In the genomic region with DNA sequence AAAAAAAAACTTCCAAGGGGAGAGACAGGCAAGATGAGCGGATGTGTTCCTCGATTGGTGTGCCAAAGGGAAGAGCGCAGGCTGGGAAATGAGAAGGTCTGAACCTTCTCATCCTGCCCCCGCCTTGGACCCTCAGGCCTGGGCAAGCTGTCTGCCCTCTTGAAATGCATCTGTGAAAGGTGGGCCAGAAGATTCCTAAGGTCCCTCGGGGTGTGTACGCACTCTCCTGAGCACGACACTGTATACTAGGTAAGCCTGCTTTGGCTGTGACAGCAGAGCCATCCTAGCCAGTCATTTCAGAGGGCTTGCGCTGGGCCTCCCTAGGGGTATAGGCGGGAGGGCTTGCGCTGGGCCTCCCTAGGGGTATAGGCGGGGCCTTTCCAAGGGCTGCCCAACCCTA, we compare ENCODE assay signal across 13 cellular contexts.
"Had no signal": no experiment of that assay in that cellular context is flagged by ENCODE, and none has a peak within 500 bp of the region (broad histone marks: within the 10 kb centered on the region; RNA-seq: fewer than 3 reads in every experiment).

No MANE protein-coding gene starts in this region.

- H3K27ac ChIP-seq: breast epithelium, hepatocyte, left lung had no signal

- DNase-seq: activated CD4-positive, alpha-beta T cell treated with anti-CD3 and anti-CD28 coated beads, Interleukin-2, amount 10 ng/mL, durations not matched to agents 7 days and 5 days; activated CD8-positive, alpha-beta memory T cell treated with anti-CD3 and anti-CD28 coated beads for 24 hours; activated naive CD4-positive, alpha-beta T cell; activated naive CD8-positive, alpha-beta T cell treated with anti-CD3 and anti-CD28 coated beads, Interleukin-2, amount 10 ng/mL, durations not matched to agents 7 days and 5 days; effector memory CD4-positive, alpha-beta T cell; erythroblast; islet precursor cell; stimulated activated CD4-positive, alpha-beta T cell treated with anti-CD3 and anti-CD28 coated beads, Interleukin-12 subunit alpha, Interleukin-12 subunit beta, amount 100 ng/mL, for 4 hours; stimulated activated CD4-positive, alpha-beta T cell treated with anti-CD3 and anti-CD28 coated beads, Interleukin-2, amount 100 ng/mL, for 24 hours had no signal

- H3K4me3 ChIP-seq: breast epithelium, hepatocyte, left lung had no signal

- H3K36me3 ChIP-seq: breast epithelium, left lung had no signal

- ATAC-seq: left lung; stimulated activated memory B cell treated with anti-CD40 and anti-IgM and Interleukin-4, amounts not matched to agents 10 μg/mL and 1 μg/mL and 100 μg/mL, for 72 hours had no signal

- H3K27me3 ChIP-seq: breast epithelium, hepatocyte, left lung had no signal

- H3K4me1 ChIP-seq: breast epithelium had no signal

- H3K9me3 ChIP-seq: breast epithelium, left lung had no signal
